ENCODE assay signal across 15 cellular contexts in genomic region chr15:64934023-64934422, GRCh38.
"Had no signal": no experiment of that assay in that cellular context is flagged by ENCODE, and none has a peak within 500 bp of the region (broad histone marks: within the 10 kb centered on the region; RNA-seq: fewer than 3 reads in every experiment).

No MANE protein-coding gene starts in this region.

- H3K27me3 Mint-ChIP-seq: effector memory CD8-positive, alpha-beta T cell had no signal

- H3K9me3 Mint-ChIP-seq: dendritic cell treated with granulocyte-macrophage colony-stimulating factor and Interleukin-4, amounts not matched to agents 40 ng/mL and 50 ng/mL, for 4 days; effector memory CD8-positive, alpha-beta T cell; naive thymus-derived CD4-positive, alpha-beta T cell had no signal

- H3K36me3 ChIP-seq: neutrophil had no signal

- H3K27ac Mint-ChIP-seq: dendritic cell treated with granulocyte-macrophage colony-stimulating factor and Interleukin-4, amounts not matched to agents 40 ng/mL and 50 ng/mL, for 4 days; effector memory CD8-positive, alpha-beta T cell; naive thymus-derived CD4-positive, alpha-beta T cell; nephron progenitor cell had no signal

- H3K27me3 ChIP-seq: hepatocyte, neutrophil, sigmoid colon had no signal

- H3K4me1 ChIP-seq: sigmoid colon had no signal

- H3K4me3 Mint-ChIP-seq: dendritic cell treated with granulocyte-macrophage colony-stimulating factor and Interleukin-4, amounts not matched to agents 40 ng/mL and 50 ng/mL, for 4 days; effector memory CD8-positive, alpha-beta T cell; naive thymus-derived CD4-positive, alpha-beta T cell; nephron progenitor cell had no signal

- H3K27ac ChIP-seq: hepatocyte, neutrophil, sigmoid colon, skin epidermis had no signal

- H3K9me3 ChIP-seq: neutrophil, sigmoid colon had no signal

- ATAC-seq: effector memory CD8-positive, alpha-beta T cell; left cardiac atrium; left ventricle myocardium superior; naive thymus-derived CD4-positive, alpha-beta T cell had no signal

- H3K4me3 ChIP-seq: hepatocyte, sigmoid colon, skin epidermis had no signal

- DNase-seq: effector memory CD8-positive, alpha-beta T cell; foreskin melanocyte; kidney; left cardiac atrium; left ventricle myocardium superior; mesendoderm; naive thymus-derived CD4-positive, alpha-beta T cell; nephron progenitor cell; sigmoid colon; stimulated activated naive CD4-positive, alpha-beta T cell; trophoblast cell had no signal
